In genomic region chrX:102067966-102068723, GRCh38 we compare ENCODE assay signal across 8 cellular contexts. TPM values are rescaled to one million over a fixed set of nuclear protein-coding genes. Genes with fewer than 3 reads are reported as not detected.
DNase-seq lines count a peak whose midpoint lies in the region; ATAC-seq and TF ChIP-seq lines count a peak whose summit lies in the region.

No MANE protein-coding gene starts in this region.

- intact Hi-C loops in PC-3 (cut with micrococcal nuclease), result no loop called here
- intact Hi-C loops in sigmoid colon (cut with DNase I), result loop anchor here (5.0 kb wide), 1 partner anchor 834 kb away; no protein-coding TSS in a partner anchor

- H2AFZ ChIP-seq in PC-3 (ENCODE audit: low read length), result no peak overlapping the region

- POLR2A ChIA-PET in PC-3 (lab: Charles Lee; ENCODE audit: unreplicated experiment), result no interaction called here

- H3K4me3 ChIP-seq in AG10803 (ENCODE audit: low read length), result no peak overlapping the region
- H3K4me3 ChIP-seq in PC-3 (ENCODE audit: low read length), result no peak overlapping the region
- no peak overlapping the region for H3K4me3 ChIP-seq in sigmoid colon

- no peaks in the 10 kb centered on the region for H3K9me2 ChIP-seq in PC-3 (replicated peaks; ENCODE audit: low read length)

- CTCF ChIA-PET in PC-3 (lab: Charles Lee), result interaction anchor here (0.8 kb wide), 1 partner anchor 834 kb away, joined by 3 read pairs; no protein-coding TSS in a partner anchor

- TF ChIP-seq CTCF in AG10803 (conservative IDR thresholded peaks at IDR 0.05; ENCODE audit: low read length) (peak; percentile 63), GM12874 (IDR thresholded peaks at IDR 0.05; ENCODE audit: insufficient read depth, low read depth, low read length) (peak; percentile 36; the same call in 1 of the 2 replicates), PC-3 (conservative IDR thresholded peaks at IDR 0.05; ENCODE audit: low read depth, low read length) (peak; percentile 61), sigmoid colon (IDR thresholded peaks at IDR 0.05) (peak in 3 of 4 experiments; percentile 9 to 37 (median 21))

- no peaks in the 10 kb centered on the region for H3K79me2 ChIP-seq in PC-3 (ENCODE audit: low read length)

- no peak overlapping the region for H3K4me2 ChIP-seq in PC-3 (ENCODE audit: low read length)

- BruUV-seq in PC-3 (replicated peaks; lab: Mats Ljungman, UMichigan), result no TSS peak

- H3K9ac ChIP-seq in PC-3 (ENCODE audit: low read length), result no peak overlapping the region

- no peak overlapping the region for H3K27ac ChIP-seq in PC-3 (ENCODE audit: low read length)
- H3K27ac ChIP-seq in sigmoid colon, result no peak overlapping the region

- peak; percentile 29 for DNase-seq in AG10803 (ENCODE audit: low read depth)
- DNase-seq in PC-3, result peak; percentile 48
- peak; percentile 0 to 19 for DNase-seq in erythroblast (lab: John Stamatoyannopoulos, UW)
- no peak for DNase-seq in sigmoid colon

- no peaks in the 10 kb centered on the region for H3K27me3 ChIP-seq in PC-3 (ENCODE audit: low read length)
- H3K27me3 ChIP-seq in sigmoid colon, result no peaks in the 10 kb centered on the region

- WGBS in sigmoid colon, 2 donors, result 51 to 64% methylated on average over 8 of the region's 8 CpGs

- H4K20me1 ChIP-seq in PC-3 (ENCODE audit: low read length), result no peaks in the 10 kb centered on the region

- H3K9me3 ChIP-seq in PC-3 (ENCODE audit: low read length) (no peaks in the 10 kb centered on the region), sigmoid colon (no peaks in the 10 kb centered on the region)

- H3K4me1 ChIP-seq in PC-3 (ENCODE audit: insufficient read depth, low read length), result no peaks in the 10 kb centered on the region
- H3K4me1 ChIP-seq in sigmoid colon, result no peaks in the 10 kb centered on the region

- H3F3A ChIP-seq in PC-3 (ENCODE audit: low read length, unreplicated experiment), result no peaks in the 10 kb centered on the region

- no peak for TF ChIP-seq POLR2A in erythroblast (IDR thresholded peaks at IDR 0.05; ENCODE audit: low read length)
- no peak for TF ChIP-seq POLR2A in sigmoid colon (IDR thresholded peaks at IDR 0.05)

- no peak for TF ChIP-seq EP300 in sigmoid colon (IDR thresholded peaks at IDR 0.05)

- no peak for ATAC-seq in PC-3
- ATAC-seq in HG03175 (IDR thresholded peaks at IDR 0.05; ENCODE audit: unreplicated experiment), result no peak
- no peak for ATAC-seq in HG02588 (IDR thresholded peaks at IDR 0.05; ENCODE audit: unreplicated experiment)
- ATAC-seq in GM18858 (IDR thresholded peaks at IDR 0.05; ENCODE audit: unreplicated experiment), result no peak

- H3K36me3 ChIP-seq in PC-3 (ENCODE audit: low read depth, low read length) (no peaks in the 10 kb centered on the region), sigmoid colon (no peaks in the 10 kb centered on the region)

RNA-seq across cellular contexts. Expression of gene TCEAL2, which starts 57.3 kb away (rescaled TPM):
- total RNA-seq in PC-3 (2014; rRNA removed), result not detected in 2 replicates
- 10 to 100 TPM; 10.5 to 40.2 (median 29.3) TPM for total RNA-seq in sigmoid colon
- 1 to 10 TPM in 2 of 3 donors, not detected in 1; 3.9 to 6.0 TPM for polyA plus RNA-seq in sigmoid colon

Comparison
In these comparisons a context has a peak if more than half of its experiments do, and no peak if none do; other contexts are left out.
1. RNA of gene TCEAL2, which starts 57.3 kb away (total RNA-seq): 10.5 to 40.2 TPM in sigmoid colon; not detected in PC-3; every median in the first group is over 10 times any median in the second.
2. Peak in every context shown above with its lines, with median percentiles within 50 percentile points of each other: CTCF ChIP-seq.